ENCODE assay signal across 12 cellular contexts in the genomic region with DNA sequence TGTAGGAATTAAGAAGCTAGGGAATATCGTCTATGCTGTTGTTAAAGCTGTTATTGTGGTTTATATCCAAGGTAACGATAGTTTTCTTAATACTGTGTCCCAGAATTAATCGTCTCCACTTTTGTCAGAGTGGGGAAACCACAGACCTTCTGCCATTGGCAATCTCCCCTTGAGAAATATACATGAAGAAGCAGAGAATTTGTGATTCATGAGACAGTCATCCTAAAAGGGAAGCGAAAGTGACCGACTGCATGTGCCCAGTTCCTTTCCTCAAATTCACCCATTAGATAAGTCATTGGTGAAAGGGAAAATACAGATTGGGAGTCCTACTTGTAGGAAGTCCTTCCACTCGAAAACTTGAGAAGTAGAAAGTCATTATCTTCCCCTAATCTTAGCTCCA. TPM values are rescaled to one million over a fixed set of nuclear protein-coding genes. Genes with fewer than 3 reads are reported as not detected.
DNase-seq lines count a peak whose midpoint lies in the region; ATAC-seq and TF ChIP-seq lines count a peak whose summit lies in the region.
"Had no signal": no experiment of that assay in that cellular context is flagged by ENCODE, and none has a peak within 500 bp of the region (broad histone marks: within the 10 kb centered on the region; RNA-seq: fewer than 3 reads in every experiment).

No MANE protein-coding gene starts in this region.

- peaks cover 3% of the 10 kb centered on the region; the same call in 1 of the 2 replicates for H3K36me3 ChIP-seq in ACC112 (ENCODE audit: insufficient read depth, low read length)

- no peaks in the 10 kb centered on the region for H3K27me3 ChIP-seq in ACC112 (ENCODE audit: insufficient read depth, low read length)
- H3K27me3 ChIP-seq: heart left ventricle had no signal

- peaks cover 5% of the 10 kb centered on the region for H3K36me3 Mint-ChIP-seq in activated T-helper 2 cell treated with anti-CD3 and anti-CD28 coated beads, Interferon-gamma antibody, Interleukin-2, Interleukin-4, amounts not matched to agents 10 μg/mL and 5 μg/mL and 100 μg/mL, durations not matched to agents 14 hours and 24 hours and 36 hours (ENCODE audit: low read depth)

- peak overlapping the region; percentile 77 for H3K27ac ChIP-seq in ACC112 (ENCODE audit: low read depth, low read length)

- no peaks in the 10 kb centered on the region for H3K4me1 Mint-ChIP-seq in activated T-helper 2 cell treated with anti-CD3 and anti-CD28 coated beads, Interferon-gamma antibody, Interleukin-2, Interleukin-4, amounts not matched to agents 10 μg/mL and 5 μg/mL and 100 μg/mL, durations not matched to agents 14 hours and 24 hours and 36 hours (ENCODE audit: low read depth)
- H3K4me1 Mint-ChIP-seq: mesothelial cell of epicardium had no signal

- peak; percentile 58 for ATAC-seq in GM21526 (IDR thresholded peaks at IDR 0.05; ENCODE audit: low FRiP score, unreplicated experiment)

- DNase-seq in NB4 (ENCODE audit: low read depth) (peak; percentile 87), fibroblast of mammary gland (ENCODE audit: low read depth) (peak; percentile 67), NCI-H1092 treated with DMSO at 0.1 percent for 48 hours (lab: John Stamatoyannopoulos, UW) (no peak), HK-2 (ENCODE audit: unreplicated experiment) (no peak)
- DNase-seq in stimulated activated CD4-positive, alpha-beta T cell treated with anti-CD3 and anti-CD28 coated beads, Interleukin-15, amount 100 ng/mL, for 24 hours = no peak
- DNase-seq in activated T-helper 2 cell treated with anti-CD3 and anti-CD28 coated beads, Interferon-gamma antibody, Interleukin-2, Interleukin-4, amounts not matched to agents 10 μg/mL and 5 μg/mL and 100 μg/mL, durations not matched to agents 14 hours and 24 hours and 36 hours (ENCODE audit: low spot score) = no peak
- DNase-seq: heart left ventricle had no signal

- H3K27ac Mint-ChIP-seq in activated T-helper 2 cell treated with anti-CD3 and anti-CD28 coated beads, Interferon-gamma antibody, Interleukin-2, Interleukin-4, amounts not matched to agents 10 μg/mL and 5 μg/mL and 100 μg/mL, durations not matched to agents 14 hours and 24 hours and 36 hours = no peak overlapping the region
- H3K27ac Mint-ChIP-seq: brain, mesothelial cell of epicardium had no signal

- intact Hi-C loops in activated T-helper 2 cell treated with anti-CD3 and anti-CD28 coated beads, Interferon-gamma antibody, Interleukin-2, Interleukin-4, amounts not matched to agents 10 μg/mL and 5 μg/mL and 100 μg/mL, durations not matched to agents 14 hours and 24 hours and 36 hours (cut with micrococcal nuclease) = no loop called here

- no peaks in the 10 kb centered on the region for H3K79me2 ChIP-seq in ACC112 (ENCODE audit: control insufficient read depth, insufficient read depth, low read length, unreplicated experiment)

- no peaks in the 10 kb centered on the region for H3K9me3 Mint-ChIP-seq in activated T-helper 2 cell treated with anti-CD3 and anti-CD28 coated beads, Interferon-gamma antibody, Interleukin-2, Interleukin-4, amounts not matched to agents 10 μg/mL and 5 μg/mL and 100 μg/mL, durations not matched to agents 14 hours and 24 hours and 36 hours
- H3K9me3 Mint-ChIP-seq: brain, mesothelial cell of epicardium had no signal

- H3K4me3 Mint-ChIP-seq in activated T-helper 2 cell treated with anti-CD3 and anti-CD28 coated beads, Interferon-gamma antibody, Interleukin-2, Interleukin-4, amounts not matched to agents 10 μg/mL and 5 μg/mL and 100 μg/mL, durations not matched to agents 14 hours and 24 hours and 36 hours (ENCODE audit: low read depth) = no peak overlapping the region
- H3K4me3 Mint-ChIP-seq: brain, mesothelial cell of epicardium had no signal

- H3K4me3 ChIP-seq in ACC112 (ENCODE audit: low read depth, low read length) = peak overlapping the region; percentile 41
- no peak overlapping the region for H3K4me3 ChIP-seq in NB4 (ENCODE audit: low read depth, low read length)
- no peak overlapping the region for H3K4me3 ChIP-seq in fibroblast of mammary gland (ENCODE audit: control insufficient read depth, low read depth, low read length)
- H3K4me3 ChIP-seq: heart left ventricle, smooth muscle cell had no signal

- no peaks in the 10 kb centered on the region for H3K27me3 Mint-ChIP-seq in activated T-helper 2 cell treated with anti-CD3 and anti-CD28 coated beads, Interferon-gamma antibody, Interleukin-2, Interleukin-4, amounts not matched to agents 10 μg/mL and 5 μg/mL and 100 μg/mL, durations not matched to agents 14 hours and 24 hours and 36 hours (ENCODE audit: low read depth)
- H3K27me3 Mint-ChIP-seq: brain had no signal

- no peak overlapping the region for H2AFZ ChIP-seq in ACC112 (ENCODE audit: low read length, unreplicated experiment)

- TF ChIP-seq POLR2A in NB4 (IDR thresholded peaks at IDR 0.05; ENCODE audit: extremely low read depth, insufficient read length) = no peak

- TF ChIP-seq CTCF in NB4 (IDR thresholded peaks at IDR 0.05; ENCODE audit: low read depth, low read length) (no peak), fibroblast of mammary gland (conservative IDR thresholded peaks at IDR 0.05; ENCODE audit: control insufficient read depth, insufficient read depth, low read depth, low read length) (no peak)

- H3K4me1 ChIP-seq in ACC112 (ENCODE audit: control insufficient read depth, insufficient read depth, low read length, unreplicated experiment) = peaks cover 21% of the 10 kb centered on the region

RNA-seq across cellular contexts. Expression of a gene that starts 26.6 kb away (rescaled TPM):
- 18.0 and 18.2 TPM in 2 replicates for total RNA-seq in activated T-helper 2 cell treated with anti-CD3 and anti-CD28 coated beads, Interferon-gamma antibody, Interleukin-2, Interleukin-4, amounts not matched to agents 10 μg/mL and 5 μg/mL and 100 μg/mL, durations not matched to agents 14 hours and 24 hours and 36 hours

Comparison
In these comparisons a context has a peak if more than half of its experiments do, and no peak if none do; other contexts are left out.
1. DNase-seq: peak in NB4 (single experiment) and fibroblast of mammary gland (single experiment); none in stimulated activated CD4-positive, alpha-beta T cell treated with anti-CD3 and anti-CD28 coated beads, Interleukin-15, amount 100 ng/mL, for 24 hours (single experiment), activated T-helper 2 cell treated with anti-CD3 and anti-CD28 coated beads, Interferon-gamma antibody, Interleukin-2, Interleukin-4, amounts not matched to agents 10 μg/mL and 5 μg/mL and 100 μg/mL, durations not matched to agents 14 hours and 24 hours and 36 hours (single experiment), NCI-H1092 treated with DMSO at 0.1 percent for 48 hours (single experiment) and HK-2 (single experiment).